ENCODE assay signal across 34 cellular contexts in the genomic region with DNA sequence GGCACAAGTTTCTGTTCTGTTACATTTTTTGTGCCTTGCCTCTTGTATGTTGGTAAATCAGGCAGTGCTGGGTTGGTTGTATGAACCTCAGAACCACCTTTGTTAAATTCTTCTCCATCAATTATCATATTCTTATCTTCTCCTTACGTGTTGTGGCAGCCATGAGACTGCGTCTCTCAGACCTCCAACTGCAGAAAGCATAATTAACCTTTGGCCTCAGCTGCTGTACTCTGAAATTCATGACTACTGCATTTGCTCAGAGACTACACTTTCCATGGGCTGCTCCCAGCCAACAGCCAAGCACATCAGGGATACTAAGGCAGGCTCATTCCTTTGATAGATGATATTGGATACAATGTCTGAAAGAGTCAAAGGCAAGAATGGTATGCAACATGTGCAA.
"Had no signal": no experiment of that assay in that cellular context is flagged by ENCODE, and none has a peak within 500 bp of the region (broad histone marks: within the 10 kb centered on the region; RNA-seq: fewer than 3 reads in every experiment).

No MANE protein-coding gene starts in this region.

- H3K4me3 ChIP-seq: SJSA1 had no signal

- H3K36me3 Mint-ChIP-seq: activated CD4-positive, alpha-beta memory T cell treated with anti-CD3 and anti-CD28 coated beads for 36 hours; activated naive CD4-positive, alpha-beta T cell treated with anti-CD3 and anti-CD28 coated beads, Interleukin-2, amount 10 ng/mL, durations not matched to agents 7 days and 5 days; T-cell had no signal

- ATAC-seq: activated naive CD8-positive, alpha-beta T cell treated with anti-CD3 and anti-CD28 coated beads, Interleukin-2, amount 50 U/mL, for 24 hours; activated T-cell treated with anti-CD3 and anti-CD28 coated beads, Interleukin-2, amount 50 U/mL, for 4 hours; Panc1; SK-N-SH treated with all-trans-retinoic acid at 6 μM for 48 hours; T-cell; T-helper 17 cell had no signal

- H3K4me1 Mint-ChIP-seq: activated naive CD4-positive, alpha-beta T cell treated with anti-CD3 and anti-CD28 coated beads, Interleukin-2, amount 10 ng/mL, durations not matched to agents 7 days and 5 days; activated naive CD8-positive, alpha-beta T cell treated with anti-CD3 and anti-CD28 coated beads, Interleukin-2, amount 50 U/mL, for 24 hours; T-cell; T-helper 17 cell had no signal

- H3K9me3 Mint-ChIP-seq: activated B cell treated with CpG ODN at 0.5 μM for 24 hours; activated CD4-positive, alpha-beta memory T cell treated with anti-CD3 and anti-CD28 coated beads for 36 hours; activated naive CD4-positive, alpha-beta T cell treated with anti-CD3 and anti-CD28 coated beads, Interleukin-2, amount 10 ng/mL, durations not matched to agents 7 days and 5 days; activated naive CD8-positive, alpha-beta T cell treated with anti-CD3 and anti-CD28 coated beads, Interleukin-2, amount 50 U/mL, for 24 hours; activated T-cell treated with anti-CD3 and anti-CD28 coated beads, Interleukin-2, amount 50 U/mL, for 4 hours; activated T-helper 1 cell treated with anti-CD3 and anti-CD28 coated beads, Interleukin-12 subunit alpha, Interleukin-12 subunit beta, Interleukin-2, Interleukin-4 antibody, amounts not matched to agents 30 ng/mL and 10 ng/mL and 1 ng/mL, durations not matched to agents 14 hours and 24 hours and 36 hours; T-cell had no signal

- H3K36me3 ChIP-seq: brain microvascular endothelial cell, SJSA1 had no signal

- H3K4me1 ChIP-seq: SJSA1 had no signal

- H3K27me3 ChIP-seq: brain microvascular endothelial cell, SJSA1 had no signal

- H3K9me3 ChIP-seq: SJSA1 had no signal

- H3K27ac ChIP-seq: brain microvascular endothelial cell, SJSA1, VCaP had no signal

- H3K4me3 Mint-ChIP-seq: activated B cell treated with CpG ODN at 0.5 μM for 24 hours; activated CD4-positive, alpha-beta memory T cell treated with anti-CD3 and anti-CD28 coated beads for 36 hours; activated naive CD4-positive, alpha-beta T cell treated with anti-CD3 and anti-CD28 coated beads, Interleukin-2, amount 10 ng/mL, durations not matched to agents 7 days and 5 days; activated naive CD8-positive, alpha-beta T cell; activated naive CD8-positive, alpha-beta T cell treated with anti-CD3 and anti-CD28 coated beads, Interleukin-2, amount 50 U/mL, for 24 hours; activated T-cell treated with anti-CD3 and anti-CD28 coated beads, Interleukin-2, amount 50 U/mL, for 4 hours; activated T-helper 1 cell treated with anti-CD3 and anti-CD28 coated beads, Interleukin-12 subunit alpha, Interleukin-12 subunit beta, Interleukin-2, Interleukin-4 antibody, amounts not matched to agents 30 ng/mL and 10 ng/mL and 1 ng/mL, durations not matched to agents 14 hours and 24 hours and 36 hours; T-cell; T-helper 17 cell had no signal

- H3K27ac Mint-ChIP-seq: activated B cell treated with CpG ODN at 0.5 μM for 24 hours; activated CD4-positive, alpha-beta memory T cell treated with anti-CD3 and anti-CD28 coated beads for 36 hours; activated naive CD4-positive, alpha-beta T cell treated with anti-CD3 and anti-CD28 coated beads, Interleukin-2, amount 10 ng/mL, durations not matched to agents 7 days and 5 days; activated naive CD8-positive, alpha-beta T cell; activated naive CD8-positive, alpha-beta T cell treated with anti-CD3 and anti-CD28 coated beads, Interleukin-2, amount 50 U/mL, for 24 hours; activated T-helper 1 cell treated with anti-CD3 and anti-CD28 coated beads, Interleukin-12 subunit alpha, Interleukin-12 subunit beta, Interleukin-2, Interleukin-4 antibody, amounts not matched to agents 30 ng/mL and 10 ng/mL and 1 ng/mL, durations not matched to agents 14 hours and 24 hours and 36 hours; T-cell; T-helper 17 cell had no signal

- H3K27me3 Mint-ChIP-seq: activated B cell treated with CpG ODN at 0.5 μM for 24 hours; activated CD4-positive, alpha-beta memory T cell treated with anti-CD3 and anti-CD28 coated beads for 36 hours had no signal

- DNase-seq: activated B cell treated with CpG ODN at 0.5 μM for 24 hours; activated CD4-positive, alpha-beta memory T cell treated with anti-CD3 and anti-CD28 coated beads for 36 hours; activated CD4-positive, alpha-beta T cell treated with anti-CD3 and anti-CD28 coated beads for 4 hours; activated CD4-positive, alpha-beta T cell treated with anti-CD3 and anti-CD28 coated beads, Interleukin-2, amount 50 U/mL, for 1 hour; activated CD4-positive, CD25-positive, alpha-beta regulatory T cell treated with anti-CD3 and anti-CD28 coated beads, Interleukin-2, amount 50 U/mL, for 72 hours; activated CD8-positive, alpha-beta memory T cell treated with anti-CD3 and anti-CD28 coated beads, Interleukin-2, amount 50 U/mL, for 4 hours; activated effector memory CD4-positive, alpha-beta T cell treated with Interleukin-2 at 50 U/mL for 16 hours; activated naive CD4-positive, alpha-beta T cell treated with anti-CD3 and anti-CD28 coated beads, Interleukin-2, amount 10 ng/mL, durations not matched to agents 7 days and 5 days; activated naive CD8-positive, alpha-beta T cell treated with anti-CD3 and anti-CD28 coated beads, Interleukin-2, amount 50 U/mL, for 24 hours; activated T-cell treated with anti-CD3 and anti-CD28 coated beads for 4 hours; activated T-cell treated with anti-CD3 and anti-CD28 coated beads, Interleukin-2, amount 50 U/mL, for 4 hours; anterior cingulate cortex; brain microvascular endothelial cell; central memory CD4-positive, alpha-beta T cell; Kasumi-1; KG1; MM.1S; MV-4-11; NCI-H1092; NCI-H1436 treated with DMSO at 0.1 percent for 48 hours; NCI-H1694 treated with DMSO at 0.1 percent for 48 hours; NCI-H2029; NCI-H446; NCI-H524; RPMI8226; SHP77 treated with DMSO at 0.1 percent for 48 hours; T-cell; T-helper 17 cell had no signal
